In the genomic region with DNA sequence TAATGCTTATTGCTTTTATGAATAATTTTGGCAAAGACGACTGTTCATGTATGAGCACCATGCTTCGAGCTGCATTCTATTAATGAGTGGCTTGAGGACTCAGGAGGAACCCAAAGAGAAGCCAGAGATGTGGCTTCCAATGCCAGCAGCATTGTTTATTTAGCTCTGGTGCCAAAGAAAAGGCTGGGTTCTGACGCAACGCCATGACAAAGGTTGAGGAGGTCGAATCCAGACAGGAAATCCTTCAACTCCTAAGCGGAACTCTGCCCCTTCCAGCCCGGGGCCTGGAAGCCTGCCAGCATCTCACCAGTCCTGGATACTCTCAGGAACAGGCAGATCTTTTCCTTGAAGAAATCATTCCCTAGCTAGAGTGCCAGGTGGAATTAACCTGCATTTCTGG, we compare ENCODE assay signal across 9 cellular contexts.
DNase-seq lines count a peak whose midpoint lies in the region; ATAC-seq and TF ChIP-seq lines count a peak whose summit lies in the region.
"Had no signal": no experiment of that assay in that cellular context is flagged by ENCODE, and none has a peak within 500 bp of the region (broad histone marks: within the 10 kb centered on the region; RNA-seq: fewer than 3 reads in every experiment).

No MANE protein-coding gene starts in this region.

- DNase-seq in LoVo (ENCODE audit: low spot score) = peak; percentile 95
- peak; percentile 50 for DNase-seq in brain pericyte (ENCODE audit: low read depth, low spot score)
- DNase-seq in kidney tubule cell (ENCODE audit: low spot score) = peak; percentile 96
- DNase-seq in transverse colon = peak; percentile 95
- no peak for DNase-seq in NCI-H2107 treated with DMSO at 0.1 percent for 48 hours (lab: John Stamatoyannopoulos, UW; ENCODE audit: unreplicated experiment)
- no peak for DNase-seq in progenitor cell of endocrine pancreas (ENCODE audit: low spot score, unreplicated experiment)
- DNase-seq in activated naive CD4-positive, alpha-beta T cell treated with anti-CD3 and anti-CD28 coated beads, Interleukin-2, amount 10 ng/mL, durations not matched to agents 7 days and 5 days = no peak
- DNase-seq: stimulated activated CD4-positive, alpha-beta T cell treated with anti-CD3 and anti-CD28 coated beads, Interleukin-2, amount 100 ng/mL, for 24 hours had no signal

- no peaks in the 10 kb centered on the region for H3K9me3 Mint-ChIP-seq in progenitor cell of endocrine pancreas (ENCODE audit: low read depth)
- H3K9me3 Mint-ChIP-seq in activated naive CD4-positive, alpha-beta T cell treated with anti-CD3 and anti-CD28 coated beads, Interleukin-2, amount 10 ng/mL, durations not matched to agents 7 days and 5 days = no peaks in the 10 kb centered on the region

- TF ChIP-seq POLR2A in transverse colon (IDR thresholded peaks at IDR 0.05) = no peak

- no peak overlapping the region for H3K4me3 Mint-ChIP-seq in progenitor cell of endocrine pancreas (ENCODE audit: low read depth)
- no peak overlapping the region for H3K4me3 Mint-ChIP-seq in activated naive CD4-positive, alpha-beta T cell treated with anti-CD3 and anti-CD28 coated beads, Interleukin-2, amount 10 ng/mL, durations not matched to agents 7 days and 5 days

- 48 to 80% methylated on average over 1 to 7 of the region's 7 CpGs for WGBS in transverse colon (ENCODE audit: low coverage in 1 of 2), 2 donors

- H3K27me3 Mint-ChIP-seq in progenitor cell of endocrine pancreas = peaks cover 2% of the 10 kb centered on the region
- no peaks in the 10 kb centered on the region for H3K27me3 Mint-ChIP-seq in activated naive CD4-positive, alpha-beta T cell treated with anti-CD3 and anti-CD28 coated beads, Interleukin-2, amount 10 ng/mL, durations not matched to agents 7 days and 5 days

- no peaks in the 10 kb centered on the region for H3K9me3 ChIP-seq in transverse colon

- H3K4me3 ChIP-seq in transverse colon = no peak overlapping the region

- TF ChIP-seq CTCF in transverse colon (IDR thresholded peaks at IDR 0.05) (no peak), progenitor cell of endocrine pancreas (IDR thresholded peaks at IDR 0.05; ENCODE audit: unreplicated experiment) (no peak)

- peak overlapping the region; percentile 79 to 82 (median 80) for H3K27ac ChIP-seq in transverse colon

- H3K4me1 Mint-ChIP-seq in progenitor cell of endocrine pancreas (ENCODE audit: low read depth) = peaks cover 14% of the 10 kb centered on the region
- H3K4me1 Mint-ChIP-seq in activated naive CD4-positive, alpha-beta T cell treated with anti-CD3 and anti-CD28 coated beads, Interleukin-2, amount 10 ng/mL, durations not matched to agents 7 days and 5 days = no peaks in the 10 kb centered on the region

- intact Hi-C loops in transverse colon (cut with DNase I; ENCODE audit: low total_unique reads) = no loop called here

- no peak for TF ChIP-seq EP300 in transverse colon (IDR thresholded peaks at IDR 0.05; ENCODE audit: low read depth)

- CTCF ChIA-PET in activated naive CD4-positive, alpha-beta T cell treated with anti-CD3 and anti-CD28 coated beads, Interleukin-2, amount 10 ng/mL, durations not matched to agents 7 days and 5 days (lab: Charles Lee) = interaction anchor here (0.6 to 12.9 kb wide), 7 partner anchors 9 to 234 kb away, joined by 3 to 217 read pairs (median 3); partner anchors contain the start of gene ARHGAP26

- H3K4me1 ChIP-seq in transverse colon = peaks cover 30 to 62% (median 58%) of the 10 kb centered on the region in 4 donors

- H3K36me3 ChIP-seq in transverse colon = no peaks in the 10 kb centered on the region

- in situ Hi-C loops in transverse colon (cut with MboI; ENCODE audit: low pct_ligation_motif_present in 1 of 4, low pct_unique_long_range_greater_than_20kb in 1 of 4, low sequenced_read_pairs in 3 of 4) = loop anchor here in 2 of 4 donors (10.0 kb wide), 2 partner anchors 110 to 120 kb away; no protein-coding TSS in a partner anchor

- ATAC-seq in GM18517 (IDR thresholded peaks at IDR 0.05; ENCODE audit: unreplicated experiment) = no peak

- no peak overlapping the region for H3K27ac Mint-ChIP-seq in progenitor cell of endocrine pancreas
- no peak overlapping the region for H3K27ac Mint-ChIP-seq in activated naive CD4-positive, alpha-beta T cell treated with anti-CD3 and anti-CD28 coated beads, Interleukin-2, amount 10 ng/mL, durations not matched to agents 7 days and 5 days

- no peaks in the 10 kb centered on the region for H3K36me3 Mint-ChIP-seq in progenitor cell of endocrine pancreas (ENCODE audit: insufficient read depth)
- H3K36me3 Mint-ChIP-seq in activated naive CD4-positive, alpha-beta T cell treated with anti-CD3 and anti-CD28 coated beads, Interleukin-2, amount 10 ng/mL, durations not matched to agents 7 days and 5 days = no peaks in the 10 kb centered on the region

- no peaks in the 10 kb centered on the region for H3K27me3 ChIP-seq in transverse colon

Comparison
In these comparisons a context has a peak if more than half of its experiments do, and no peak if none do; other contexts are left out.
1. DNase-seq: peak in LoVo (single experiment), brain pericyte (single experiment), kidney tubule cell (single experiment) and transverse colon (single experiment); none in NCI-H2107 treated with DMSO at 0.1 percent for 48 hours (single experiment), progenitor cell of endocrine pancreas (single experiment) and activated naive CD4-positive, alpha-beta T cell treated with anti-CD3 and anti-CD28 coated beads, Interleukin-2, amount 10 ng/mL, durations not matched to agents 7 days and 5 days (single experiment).